ENCODE assay signal across 18 cellular contexts in the genomic region with DNA sequence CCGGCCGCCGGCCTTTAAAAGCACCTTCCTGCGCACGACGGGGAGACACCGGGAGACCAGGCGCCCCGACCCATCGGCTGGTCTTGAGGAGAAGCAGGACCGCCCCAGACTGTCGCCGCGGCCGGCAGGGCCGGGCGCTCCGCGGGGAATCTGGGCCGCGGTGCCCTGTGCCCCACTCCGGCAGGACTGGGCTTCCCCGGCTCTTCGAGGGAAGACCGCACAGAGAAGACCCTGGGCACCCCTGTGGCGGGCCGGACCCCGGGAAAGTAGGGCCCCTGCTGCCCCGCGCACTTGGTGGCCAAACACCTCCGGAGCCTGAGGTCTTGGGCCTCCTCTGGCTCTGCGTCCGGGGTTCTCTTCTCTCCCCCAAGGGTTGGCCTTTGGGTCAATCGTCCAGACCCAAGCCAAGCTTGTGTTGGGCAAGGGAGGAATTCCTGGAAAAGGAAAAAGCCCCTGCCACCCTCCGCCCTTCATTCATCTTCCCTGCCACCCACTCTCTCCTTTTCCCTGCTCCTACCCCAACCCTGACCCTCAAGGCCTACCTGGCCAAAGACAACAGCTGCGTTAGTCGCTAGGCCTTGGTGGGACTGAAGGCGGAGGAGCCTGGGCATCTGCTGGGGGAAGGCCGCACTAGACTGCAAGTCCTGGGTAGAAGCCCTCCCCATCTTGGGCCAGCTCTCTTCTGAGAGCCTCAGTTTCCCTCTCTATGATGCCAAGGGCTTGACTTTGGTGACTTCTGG. TPM values are rescaled to one million over a fixed set of nuclear protein-coding genes. Genes with fewer than 3 reads are reported as not detected.
DNase-seq lines count a peak whose midpoint lies in the region; TF ChIP-seq lines count a peak whose summit lies in the region.
"Had no signal": no experiment of that assay in that cellular context is flagged by ENCODE, and none has a peak within 500 bp of the region (broad histone marks: within the 10 kb centered on the region; RNA-seq: fewer than 3 reads in every experiment).

No MANE protein-coding gene starts in this region.

- no peaks in the 10 kb centered on the region for H3K9me3 Mint-ChIP-seq in endodermal cell
- peaks cover 0 to 2% (median 0%) of the 10 kb centered on the region in 5 donors for H3K9me3 Mint-ChIP-seq in CD8-positive, alpha-beta memory T cell
- H3K9me3 Mint-ChIP-seq: IgD-negative memory B cell had no signal

- peaks cover 56% of the 10 kb centered on the region for H3K4me1 Mint-ChIP-seq in endodermal cell
- H3K4me1 Mint-ChIP-seq in CD8-positive, alpha-beta memory T cell: peaks cover 11 to 21% (median 12%) of the 10 kb centered on the region in 3 donors

- intact Hi-C loops in posterior vena cava (cut with DNase I): loop anchor here (5.0 to 10.0 kb wide), 5 partner anchors 501 to 1033 kb away; no protein-coding TSS in a partner anchor

- no peaks in the 10 kb centered on the region for H3K36me3 ChIP-seq in WERI-Rb-1
- no peaks in the 10 kb centered on the region for H3K36me3 ChIP-seq in endodermal cell (ENCODE audit: control insufficient read depth, insufficient read depth, low read length)
- no peaks in the 10 kb centered on the region for H3K36me3 ChIP-seq in CD8-positive, alpha-beta memory T cell (ENCODE audit: insufficient read depth, low read length)
- H3K36me3 ChIP-seq: HAP-1 had no signal

- H3K27ac ChIP-seq in WERI-Rb-1: no peak overlapping the region
- no peak overlapping the region for H3K27ac ChIP-seq in endodermal cell (ENCODE audit: low read depth, low read length)
- no peak overlapping the region for H3K27ac ChIP-seq in CD8-positive, alpha-beta memory T cell (ENCODE audit: low read depth, low read length)
- H3K27ac ChIP-seq: C4-2B had no signal

- 98% methylated on average over 18 to 39 of the region's 39 CpGs for WGBS in endodermal cell (ENCODE audit: insufficient coverage in 1 of 2, insufficient read length in 1 of 2), 2 experiments

- CTCF ChIA-PET in CD8-positive, alpha-beta memory T cell (lab: Charles Lee): interaction anchor here (0.9 to 10.7 kb wide), 3 partner anchors 502 to 1032 kb away, joined by 3 to 150 read pairs (median 3); no protein-coding TSS in a partner anchor

- H3K27ac Mint-ChIP-seq in endodermal cell: no peak overlapping the region
- no peak overlapping the region for H3K27ac Mint-ChIP-seq in CD8-positive, alpha-beta memory T cell
- H3K27ac Mint-ChIP-seq: B cell; CD4-positive, alpha-beta memory T cell had no signal

- no peaks in the 10 kb centered on the region for H3K36me3 Mint-ChIP-seq in endodermal cell (ENCODE audit: low read depth)
- H3K36me3 Mint-ChIP-seq in CD8-positive, alpha-beta memory T cell: no peaks in the 10 kb centered on the region
- H3K36me3 Mint-ChIP-seq: CD4-positive, alpha-beta memory T cell; IgD-negative memory B cell had no signal

- H3K4me3 ChIP-seq in WERI-Rb-1 (ENCODE audit: low read depth, low read length) (no peak overlapping the region), endodermal cell (ENCODE audit: low read length) (no peak overlapping the region)
- no peak overlapping the region for H3K4me3 ChIP-seq in CD8-positive, alpha-beta memory T cell (ENCODE audit: low read length)
- H3K4me3 ChIP-seq: HAP-1 had no signal

- H3K27me3 ChIP-seq in WERI-Rb-1 (ENCODE audit: insufficient read depth, low read depth, severe bottlenecking): peaks cover 49% of the 10 kb centered on the region
- H3K27me3 ChIP-seq in endodermal cell (ENCODE audit: control insufficient read depth, insufficient read depth, low read length, poor library complexity, severe bottlenecking): peaks cover 48% of the 10 kb centered on the region
- H3K27me3 ChIP-seq in CD8-positive, alpha-beta memory T cell (ENCODE audit: insufficient read depth, low read length, poor library complexity, severe bottlenecking): peaks cover 74% of the 10 kb centered on the region

- H3K9ac ChIP-seq in endodermal cell (ENCODE audit: extremely low read depth, low read length, poor library complexity, severe bottlenecking): no peak overlapping the region

- peak; percentile 9 for DNase-seq in GM13976 (ENCODE audit: low spot score)
- peak; percentile 14 for DNase-seq in WERI-Rb-1
- DNase-seq in endodermal cell: peak; percentile 42
- DNase-seq in posterior vena cava (ENCODE audit: low spot score): peak; percentile 79
- DNase-seq in H4 (ENCODE audit: low spot score): no peak
- no peak for DNase-seq in CD8-positive, alpha-beta memory T cell
- DNase-seq in GM19238 (ENCODE audit: insufficient read length, low spot score): no peak
- DNase-seq in C1 segment of cervical spinal cord (lab: John Stamatoyannopoulos, UW): no peak
- DNase-seq: ACHN; CD4-positive, alpha-beta memory T cell; COR-L47; DMS153; DMS79 treated with DMSO at 0.1 percent for 48 hours; EL had no signal

- peaks cover 54% of the 10 kb centered on the region for H3K27me3 Mint-ChIP-seq in endodermal cell (ENCODE audit: insufficient read depth)
- peaks cover 59 to 78% of the 10 kb centered on the region in 2 donors for H3K27me3 Mint-ChIP-seq in CD8-positive, alpha-beta memory T cell

- in situ Hi-C loops in GM13976 (cut with MboI; ENCODE audit: low sequenced_read_pairs, unreplicated experiment): loop anchor here (25.0 kb wide), 1 partner anchor 586 kb away; no protein-coding TSS in a partner anchor

- POLR2A ChIA-PET in CD8-positive, alpha-beta memory T cell (lab: Charles Lee): no interaction called here

- H3K9me3 ChIP-seq in WERI-Rb-1 (ENCODE audit: severe bottlenecking) (no peaks in the 10 kb centered on the region), endodermal cell (ENCODE audit: control insufficient read depth, low read length) (no peaks in the 10 kb centered on the region)
- H3K9me3 ChIP-seq in CD8-positive, alpha-beta memory T cell (ENCODE audit: low read length): no peaks in the 10 kb centered on the region
- H3K9me3 ChIP-seq: HAP-1 had no signal

- TF ChIP-seq CTCF in GM13976 (IDR thresholded peaks at IDR 0.05; ENCODE audit: borderline replicate concordance, control extremely low read depth, extremely low read depth, insufficient read depth, missing control alignments) (no peak), WERI-Rb-1 (IDR thresholded peaks at IDR 0.05; ENCODE audit: low read depth, low read length) (no peak), endodermal cell (conservative IDR thresholded peaks at IDR 0.05) (no peak)

- H3K4me3 Mint-ChIP-seq in endodermal cell: no peak overlapping the region
- H3K4me3 Mint-ChIP-seq in CD8-positive, alpha-beta memory T cell: no peak overlapping the region
- H3K4me3 Mint-ChIP-seq: B cell, IgD-negative memory B cell had no signal

- peaks cover 32% of the 10 kb centered on the region for H3K4me1 ChIP-seq in endodermal cell (ENCODE audit: control insufficient read depth, insufficient read depth, low read length)
- H3K4me1 ChIP-seq in CD8-positive, alpha-beta memory T cell (ENCODE audit: insufficient read depth, low read length): peaks cover 23% of the 10 kb centered on the region

RNA-seq across cellular contexts. Expression of gene FOXC1, which starts 7.9 kb away (rescaled TPM):
- 10 to 100 TPM in 1 of 2 donors, 1 to 10 TPM in 1; 7.1 to 10.1 TPM for total RNA-seq in endodermal cell
- polyA plus RNA-seq in endodermal cell (2013, experiment 1 of 2): 2.5 TPM
- polyA plus RNA-seq in endodermal cell (2013, experiment 2 of 2): 2.4 TPM
- total RNA-seq in posterior vena cava: 10 to 100 TPM; 27.6 to 33.5 TPM
- total RNA-seq in H4 (2014; rRNA removed; shearing (Covaris generic)): 4.8 and 4.9 TPM in 2 replicates
- not detected for total RNA-seq in CD8-positive, alpha-beta memory T cell
- not detected for polyA plus RNA-seq in CD8-positive, alpha-beta memory T cell
- total RNA-seq: CD4-positive, alpha-beta memory T cell had no signal
- polyA plus RNA-seq: CD4-positive, alpha-beta memory T cell; IgD-negative memory B cell had no signal

Comparison
In these comparisons a context has a peak if more than half of its experiments do, and no peak if none do; other contexts are left out.
1. DNase-seq: peak in GM13976 (single experiment), WERI-Rb-1 (single experiment), endodermal cell (single experiment) and posterior vena cava (single experiment); none in H4 (single experiment), CD8-positive, alpha-beta memory T cell (0 of 5), GM19238 (single experiment) and C1 segment of cervical spinal cord (0 of 14).